In the genomic region with DNA sequence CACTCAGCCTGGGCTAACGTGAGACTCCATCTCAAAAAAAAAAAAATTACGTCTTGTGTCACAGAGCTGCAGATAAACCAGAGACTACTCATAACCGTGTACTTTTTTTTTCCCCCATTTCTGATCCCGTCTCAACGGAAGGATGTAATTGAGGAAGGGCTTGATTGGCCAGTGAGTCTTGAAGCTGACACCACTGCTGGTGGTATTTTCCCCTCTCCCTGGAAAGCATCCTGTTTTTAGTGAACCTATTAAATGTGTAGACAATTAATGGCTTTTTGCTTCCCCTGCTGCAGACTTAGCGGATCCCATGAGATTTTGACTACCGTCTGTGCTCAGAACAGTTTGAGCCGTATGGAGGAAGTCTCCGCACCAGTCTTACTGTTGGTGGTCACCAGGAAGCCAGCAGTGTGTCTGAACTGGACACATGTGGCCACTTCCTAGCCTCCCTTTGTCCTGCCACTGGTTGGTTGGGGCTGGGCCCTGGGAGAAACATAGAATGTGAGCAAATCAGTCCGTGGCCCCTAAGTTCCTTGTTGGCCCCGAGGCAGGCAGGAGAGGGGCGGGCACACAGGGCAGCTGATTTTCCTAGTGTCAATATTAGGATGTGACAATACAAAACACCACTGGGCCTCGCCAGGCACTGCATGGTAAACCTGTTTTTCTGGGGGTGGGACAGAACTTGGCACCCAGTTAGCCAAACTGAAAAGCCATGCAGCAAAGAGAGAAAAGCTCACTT, we compare ENCODE assay signal across 23 cellular contexts. TPM values are rescaled to one million over a fixed set of nuclear protein-coding genes. Genes with fewer than 3 reads are reported as not detected.
DNase-seq lines count a peak whose midpoint lies in the region; ATAC-seq, FAIRE-seq and TF ChIP-seq lines count a peak whose summit lies in the region.
"Had no signal": no experiment of that assay in that cellular context is flagged by ENCODE, and none has a peak within 500 bp of the region (broad histone marks: within the 10 kb centered on the region; RNA-seq: fewer than 3 reads in every experiment).

No MANE protein-coding gene starts in this region.

- H3K9ac ChIP-seq in BLaER1: peak overlapping the region; percentile 16; the same call in 1 of the 2 replicates
- H3K9ac ChIP-seq: parathyroid adenoma had no signal

- peak overlapping the region; percentile 92 for H3K4me2 ChIP-seq in BLaER1

- H3K9me3 ChIP-seq in BLaER1 (no peaks in the 10 kb centered on the region), mucosa of descending colon (no peaks in the 10 kb centered on the region)
- H3K9me3 ChIP-seq: colonic mucosa, Peyer's patch had no signal

- no peaks in the 10 kb centered on the region for H3K36me3 ChIP-seq in BLaER1
- no peaks in the 10 kb centered on the region for H3K36me3 ChIP-seq in mucosa of descending colon (ENCODE audit: low read depth)
- H3K36me3 ChIP-seq: colonic mucosa, Peyer's patch had no signal

- H3K4me1 ChIP-seq in BLaER1: peaks cover 90% of the 10 kb centered on the region
- peaks cover 39% of the 10 kb centered on the region for H3K4me1 ChIP-seq in mucosa of descending colon (ENCODE audit: low read depth)
- H3K4me1 ChIP-seq: parathyroid adenoma had no signal

- no peak for TF ChIP-seq CTCF in mucosa of descending colon (IDR thresholded peaks at IDR 0.05)

- peak; percentile 73 for DNase-seq in DMS153 (lab: John Stamatoyannopoulos, UW)
- peak; percentile 61 for DNase-seq in NCI-H69 (lab: John Stamatoyannopoulos, UW)
- DNase-seq in mucosa of descending colon: peak in 1 of 3 donors; percentile 61
- DNase-seq in SHP77 treated with DMSO at 0.1 percent for 48 hours (lab: John Stamatoyannopoulos, UW): no peak
- no peak for DNase-seq in urothelium cell line (ENCODE audit: low spot score)
- DNase-seq in RCC 7860 (ENCODE audit: low spot score): no peak
- DNase-seq: activated CD4-positive, alpha-beta T cell treated with anti-CD3 and anti-CD28 coated beads, Interleukin-2, amount 50 U/mL, for 4 hours; activated T-cell treated with anti-CD3 and anti-CD28 coated beads, Interleukin-2, amount 50 U/mL, for 24 hours; colonic mucosa; foreskin fibroblast; GOT3; NCI-H1105; NCI-H82; Peyer's patch; stimulated activated CD4-positive, alpha-beta T cell treated with anti-CD3 and anti-CD28 coated beads, Interleukin-4, amount 100 ng/mL, for 24 hours; substantia nigra had no signal

- H3K27me3 ChIP-seq in BLaER1: peaks cover 33% of the 10 kb centered on the region
- H3K27me3 ChIP-seq: Peyer's patch had no signal

- ATAC-seq in mucosa of descending colon (peak; percentile 18), HG03097 (IDR thresholded peaks at IDR 0.05; ENCODE audit: low FRiP score, unreplicated experiment) (no peak)
- ATAC-seq: activated naive CD4-positive, alpha-beta T cell treated with anti-CD3 and anti-CD28 coated beads, Interleukin-2, amount 50 U/mL, for 72 hours; SK-N-SH treated with all-trans-retinoic acid at 6 μM for 48 hours had no signal

- intact Hi-C loops in mucosa of descending colon (cut with DNase I, micrococcal nuclease): no loop called here

- H3K4me3 ChIP-seq in BLaER1: peak overlapping the region; percentile 25
- H3K4me3 ChIP-seq in mucosa of descending colon: no peak overlapping the region
- H3K4me3 ChIP-seq: colonic mucosa, Peyer's patch, skin epidermis had no signal

- H4K20me1 ChIP-seq in BLaER1: peaks cover 6% of the 10 kb centered on the region; the same call in 1 of the 2 replicates

- no peak for FAIRE-seq in urothelium cell line (lab: Jason Lieb, UNC)
- no peak for FAIRE-seq in RCC 7860 (lab: Jason Lieb, UNC)
- FAIRE-seq: D721Med had no signal

- H3K27ac ChIP-seq in BLaER1: peak overlapping the region; percentile 65
- H3K27ac ChIP-seq: parathyroid adenoma, skin epidermis had no signal

RNA-seq across cellular contexts. Expression of gene BIK, which starts 3.1 kb away (rescaled TPM):
- total RNA-seq in mucosa of descending colon: 10 to 100 TPM in 2 of 3 donors, 1 to 10 TPM in 1; 8.4 to 28.3 (median 20.6) TPM

RNA-seq across cellular contexts. Expression of gene TTLL1, which starts 24.5 kb away (rescaled TPM):
- 1 to 10 TPM; 2.0 to 5.7 (median 3.4) TPM for total RNA-seq in mucosa of descending colon

RNA-seq across cellular contexts. Expression of gene MCAT, which starts 29.5 kb away (rescaled TPM):
- total RNA-seq in mucosa of descending colon: 10 to 100 TPM; 16.1 to 18.8 (median 17.0) TPM

RNA-seq across cellular contexts. Expression of gene TSPO, which starts 37.7 kb away (rescaled TPM):
- 100 to 1,000 TPM; 134 to 281 (median 236) TPM for total RNA-seq in mucosa of descending colon

Comparison
In these comparisons a context has a peak if more than half of its experiments do, and no peak if none do; other contexts are left out.
1. DNase-seq: peak in DMS153 (single experiment) and NCI-H69 (single experiment); none in SHP77 treated with DMSO at 0.1 percent for 48 hours (single experiment), urothelium cell line (single experiment) and RCC 7860 (single experiment).